In genomic region chr4:4693258-4693657, GRCh38 we compare ENCODE assay signal across 1 cellular context.
TF ChIP-seq lines count a peak whose summit lies in the region.

No MANE protein-coding gene starts in this region.

TF ChIP-seq in HepG2, 621 proteins besides CTCF, POLR2A, EP300 and RAD21 (continued from another document and continues in another):
- no peak for TF ChIP-seq KLF12 (CRISPR knock-in tag; IDR thresholded peaks at IDR 0.05; ENCODE audit: borderline replicate concordance)
- TF ChIP-seq, protein P1, sequence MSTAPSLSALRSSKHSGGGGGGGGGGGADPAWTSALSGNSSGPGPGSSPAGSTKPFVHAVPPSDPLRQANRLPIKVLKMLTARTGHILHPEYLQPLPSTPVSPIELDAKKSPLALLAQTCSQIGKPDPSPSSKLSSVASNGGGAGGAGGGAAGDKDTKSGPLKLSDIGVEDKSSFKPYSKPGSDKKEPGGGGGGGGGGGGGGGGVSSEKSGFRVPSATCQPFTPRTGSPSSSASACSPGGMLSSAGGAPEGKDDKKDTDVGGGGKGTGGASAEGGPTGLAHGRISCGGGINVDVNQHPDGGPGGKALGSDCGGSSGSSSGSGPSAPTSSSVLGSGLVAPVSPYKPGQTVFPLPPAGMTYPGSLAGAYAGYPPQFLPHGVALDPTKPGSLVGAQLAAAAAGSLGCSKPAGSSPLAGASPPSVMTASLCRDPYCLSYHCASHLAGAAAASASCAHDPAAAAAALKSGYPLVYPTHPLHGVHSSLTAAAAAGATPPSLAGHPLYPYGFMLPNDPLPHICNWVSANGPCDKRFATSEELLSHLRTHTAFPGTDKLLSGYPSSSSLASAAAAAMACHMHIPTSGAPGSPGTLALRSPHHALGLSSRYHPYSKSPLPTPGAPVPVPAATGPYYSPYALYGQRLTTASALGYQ (CRISPR knock-in tag; IDR thresholded peaks at IDR 0.05) = no peak
- TF ChIP-seq, protein P2, sequence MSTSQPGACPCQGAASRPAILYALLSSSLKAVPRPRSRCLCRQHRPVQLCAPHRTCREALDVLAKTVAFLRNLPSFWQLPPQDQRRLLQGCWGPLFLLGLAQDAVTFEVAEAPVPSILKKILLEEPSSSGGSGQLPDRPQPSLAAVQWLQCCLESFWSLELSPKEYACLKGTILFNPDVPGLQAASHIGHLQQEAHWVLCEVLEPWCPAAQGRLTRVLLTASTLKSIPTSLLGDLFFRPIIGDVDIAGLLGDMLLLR (CRISPR knock-in tag; IDR thresholded peaks at IDR 0.05) = no peak
- no peak for TF ChIP-seq TSC22D2 (CRISPR knock-in tag; IDR thresholded peaks at IDR 0.05; ENCODE audit: borderline replicate concordance)
- TF ChIP-seq ZNF740 (CRISPR knock-in tag; IDR thresholded peaks at IDR 0.05) = no peak
- TF ChIP-seq ZNF20 (CRISPR knock-in tag; IDR thresholded peaks at IDR 0.05) = no peak
- no peak for TF ChIP-seq ZBTB2 (CRISPR knock-in tag; IDR thresholded peaks at IDR 0.05; ENCODE audit: low read depth)
- TF ChIP-seq HNF1B (CRISPR knock-in tag; IDR thresholded peaks at IDR 0.05) = no peak; the same call in 1 of the 2 replicates
- TF ChIP-seq, protein P3, sequence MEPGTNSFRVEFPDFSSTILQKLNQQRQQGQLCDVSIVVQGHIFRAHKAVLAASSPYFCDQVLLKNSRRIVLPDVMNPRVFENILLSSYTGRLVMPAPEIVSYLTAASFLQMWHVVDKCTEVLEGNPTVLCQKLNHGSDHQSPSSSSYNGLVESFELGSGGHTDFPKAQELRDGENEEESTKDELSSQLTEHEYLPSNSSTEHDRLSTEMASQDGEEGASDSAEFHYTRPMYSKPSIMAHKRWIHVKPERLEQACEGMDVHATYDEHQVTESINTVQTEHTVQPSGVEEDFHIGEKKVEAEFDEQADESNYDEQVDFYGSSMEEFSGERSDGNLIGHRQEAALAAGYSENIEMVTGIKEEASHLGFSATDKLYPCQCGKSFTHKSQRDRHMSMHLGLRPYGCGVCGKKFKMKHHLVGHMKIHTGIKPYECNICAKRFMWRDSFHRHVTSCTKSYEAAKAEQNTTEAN (CRISPR knock-in tag; conservative IDR thresholded peaks at IDR 0.05) = no peak
- TF ChIP-seq ZNF329 (CRISPR knock-in tag; IDR thresholded peaks at IDR 0.05; ENCODE audit: low read depth) = no peak
- TF ChIP-seq DNMT1 (CRISPR knock-in tag; IDR thresholded peaks at IDR 0.05) = no peak
- 0 out of 2 replicates have a peak, but pooled peaks have one; percentile 13 for TF ChIP-seq IKZF5 (CRISPR knock-in tag; IDR thresholded peaks at IDR 0.05)
- TF ChIP-seq HNF4A (CRISPR knock-in tag; IDR thresholded peaks at IDR 0.05) = peak; percentile 25; the same call in 1 of the 2 replicates
- TF ChIP-seq ZNF30 (CRISPR knock-in tag; IDR thresholded peaks at IDR 0.05) = no peak
- TF ChIP-seq, protein P4, sequence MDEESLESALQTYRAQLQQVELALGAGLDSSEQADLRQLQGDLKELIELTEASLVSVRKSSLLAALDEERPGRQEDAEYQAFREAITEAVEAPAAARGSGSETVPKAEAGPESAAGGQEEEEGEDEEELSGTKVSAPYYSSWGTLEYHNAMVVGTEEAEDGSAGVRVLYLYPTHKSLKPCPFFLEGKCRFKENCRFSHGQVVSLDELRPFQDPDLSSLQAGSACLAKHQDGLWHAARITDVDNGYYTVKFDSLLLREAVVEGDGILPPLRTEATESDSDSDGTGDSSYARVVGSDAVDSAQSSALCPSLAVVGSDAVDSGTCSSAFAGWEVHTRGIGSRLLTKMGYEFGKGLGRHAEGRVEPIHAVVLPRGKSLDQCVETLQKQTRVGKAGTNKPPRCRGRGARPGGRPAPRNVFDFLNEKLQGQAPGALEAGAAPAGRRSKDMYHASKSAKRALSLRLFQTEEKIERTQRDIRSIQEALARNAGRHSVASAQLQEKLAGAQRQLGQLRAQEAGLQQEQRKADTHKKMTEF (CRISPR knock-in tag; IDR thresholded peaks at IDR 0.05) = 0 out of 2 replicates have a peak, but pooled peaks have one; percentile 29
- no peak for TF ChIP-seq ZNF775 (CRISPR knock-in tag; IDR thresholded peaks at IDR 0.05; ENCODE audit: borderline replicate concordance)
- no peak for TF ChIP-seq EZH2 (conservative IDR thresholded peaks at IDR 0.05; ENCODE audit: low read depth, low read length)
- TF ChIP-seq, protein P5, sequence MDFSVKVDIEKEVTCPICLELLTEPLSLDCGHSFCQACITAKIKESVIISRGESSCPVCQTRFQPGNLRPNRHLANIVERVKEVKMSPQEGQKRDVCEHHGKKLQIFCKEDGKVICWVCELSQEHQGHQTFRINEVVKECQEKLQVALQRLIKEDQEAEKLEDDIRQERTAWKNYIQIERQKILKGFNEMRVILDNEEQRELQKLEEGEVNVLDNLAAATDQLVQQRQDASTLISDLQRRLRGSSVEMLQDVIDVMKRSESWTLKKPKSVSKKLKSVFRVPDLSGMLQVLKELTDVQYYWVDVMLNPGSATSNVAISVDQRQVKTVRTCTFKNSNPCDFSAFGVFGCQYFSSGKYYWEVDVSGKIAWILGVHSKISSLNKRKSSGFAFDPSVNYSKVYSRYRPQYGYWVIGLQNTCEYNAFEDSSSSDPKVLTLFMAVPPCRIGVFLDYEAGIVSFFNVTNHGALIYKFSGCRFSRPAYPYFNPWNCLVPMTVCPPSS (IDR thresholded peaks at IDR 0.05) = no peak
- TF ChIP-seq ZNF549 (CRISPR knock-in tag; IDR thresholded peaks at IDR 0.05) = no peak
- TF ChIP-seq ZNF432 (CRISPR knock-in tag; IDR thresholded peaks at IDR 0.05; ENCODE audit: borderline replicate concordance) = no peak
- no peak for TF ChIP-seq ZC3H4 (CRISPR knock-in tag; IDR thresholded peaks at IDR 0.05; ENCODE audit: borderline replicate concordance)
- TF ChIP-seq EHMT2 (IDR thresholded peaks at IDR 0.05; ENCODE audit: borderline replicate concordance, low read depth, low read length) = no peak
- TF ChIP-seq, protein P6, sequence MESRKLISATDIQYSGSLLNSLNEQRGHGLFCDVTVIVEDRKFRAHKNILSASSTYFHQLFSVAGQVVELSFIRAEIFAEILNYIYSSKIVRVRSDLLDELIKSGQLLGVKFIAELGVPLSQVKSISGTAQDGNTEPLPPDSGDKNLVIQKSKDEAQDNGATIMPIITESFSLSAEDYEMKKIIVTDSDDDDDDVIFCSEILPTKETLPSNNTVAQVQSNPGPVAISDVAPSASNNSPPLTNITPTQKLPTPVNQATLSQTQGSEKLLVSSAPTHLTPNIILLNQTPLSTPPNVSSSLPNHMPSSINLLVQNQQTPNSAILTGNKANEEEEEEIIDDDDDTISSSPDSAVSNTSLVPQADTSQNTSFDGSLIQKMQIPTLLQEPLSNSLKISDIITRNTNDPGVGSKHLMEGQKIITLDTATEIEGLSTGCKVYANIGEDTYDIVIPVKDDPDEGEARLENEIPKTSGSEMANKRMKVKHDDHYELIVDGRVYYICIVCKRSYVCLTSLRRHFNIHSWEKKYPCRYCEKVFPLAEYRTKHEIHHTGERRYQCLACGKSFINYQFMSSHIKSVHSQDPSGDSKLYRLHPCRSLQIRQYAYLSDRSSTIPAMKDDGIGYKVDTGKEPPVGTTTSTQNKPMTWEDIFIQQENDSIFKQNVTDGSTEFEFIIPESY (CRISPR knock-in tag; IDR thresholded peaks at IDR 0.05) = 0 out of 2 replicates have a peak, but pooled peaks have one; percentile 35
- TF ChIP-seq KAT8 (CRISPR knock-in tag; IDR thresholded peaks at IDR 0.05) = no peak
- TF ChIP-seq TP53 (CRISPR knock-in tag; conservative IDR thresholded peaks at IDR 0.05) = no peak
- TF ChIP-seq ZNF576 (CRISPR knock-in tag; IDR thresholded peaks at IDR 0.05) = no peak
- TF ChIP-seq, protein P7, sequence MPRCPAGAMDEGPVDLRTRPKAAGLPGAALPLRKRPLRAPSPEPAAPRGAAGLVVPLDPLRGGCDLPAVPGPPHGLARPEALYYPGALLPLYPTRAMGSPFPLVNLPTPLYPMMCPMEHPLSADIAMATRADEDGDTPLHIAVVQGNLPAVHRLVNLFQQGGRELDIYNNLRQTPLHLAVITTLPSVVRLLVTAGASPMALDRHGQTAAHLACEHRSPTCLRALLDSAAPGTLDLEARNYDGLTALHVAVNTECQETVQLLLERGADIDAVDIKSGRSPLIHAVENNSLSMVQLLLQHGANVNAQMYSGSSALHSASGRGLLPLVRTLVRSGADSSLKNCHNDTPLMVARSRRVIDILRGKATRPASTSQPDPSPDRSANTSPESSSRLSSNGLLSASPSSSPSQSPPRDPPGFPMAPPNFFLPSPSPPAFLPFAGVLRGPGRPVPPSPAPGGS (CRISPR knock-in tag; IDR thresholded peaks at IDR 0.05) = no peak
- TF ChIP-seq, protein P8, sequence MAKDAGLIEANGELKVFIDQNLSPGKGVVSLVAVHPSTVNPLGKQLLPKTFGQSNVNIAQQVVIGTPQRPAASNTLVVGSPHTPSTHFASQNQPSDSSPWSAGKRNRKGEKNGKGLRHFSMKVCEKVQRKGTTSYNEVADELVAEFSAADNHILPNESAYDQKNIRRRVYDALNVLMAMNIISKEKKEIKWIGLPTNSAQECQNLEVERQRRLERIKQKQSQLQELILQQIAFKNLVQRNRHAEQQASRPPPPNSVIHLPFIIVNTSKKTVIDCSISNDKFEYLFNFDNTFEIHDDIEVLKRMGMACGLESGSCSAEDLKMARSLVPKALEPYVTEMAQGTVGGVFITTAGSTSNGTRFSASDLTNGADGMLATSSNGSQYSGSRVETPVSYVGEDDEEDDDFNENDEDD (CRISPR knock-in tag; IDR thresholded peaks at IDR 0.05; ENCODE audit: borderline replicate concordance) = no peak
- no peak for TF ChIP-seq ZBTB4 (CRISPR knock-in tag; IDR thresholded peaks at IDR 0.05; ENCODE audit: borderline replicate concordance)
- TF ChIP-seq ZFYVE20 (CRISPR knock-in tag; IDR thresholded peaks at IDR 0.05; ENCODE audit: borderline replicate concordance, low read depth) = no peak
